In the genomic region with DNA sequence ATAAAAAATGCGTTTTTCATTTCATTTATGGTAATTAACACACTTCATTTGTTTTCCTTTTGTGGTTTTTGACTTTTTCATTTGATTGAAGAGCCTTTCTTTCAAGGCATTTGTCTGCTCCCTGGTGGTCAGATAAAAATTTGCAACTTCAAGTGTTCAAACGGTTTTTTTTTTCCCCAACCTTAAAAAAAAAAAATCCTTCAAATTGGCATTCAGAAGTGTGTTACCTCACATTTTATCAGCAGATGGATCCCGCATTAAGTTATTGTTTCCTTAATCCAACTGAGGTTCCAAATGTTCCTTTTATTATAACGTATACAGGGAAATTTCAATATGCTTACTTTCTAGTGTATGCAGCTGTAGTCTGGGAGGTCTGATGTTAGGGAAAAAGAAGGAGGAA, we compare ENCODE assay signal across 8 cellular contexts. TPM values are rescaled to one million over a fixed set of nuclear protein-coding genes. Genes with fewer than 3 reads are reported as not detected.
DNase-seq lines count a peak whose midpoint lies in the region; ATAC-seq and TF ChIP-seq lines count a peak whose summit lies in the region.

No MANE protein-coding gene starts in this region.

- no peak overlapping the region for H3K27ac ChIP-seq in left ventricle myocardium inferior (replicated peaks)

- POLR2A ChIA-PET in WTC11 (lab: Charles Lee): no interaction called here

- peaks cover 64% of the 10 kb centered on the region for H3K4me1 Mint-ChIP-seq in WTC11

- no peak overlapping the region for H3K4me3 Mint-ChIP-seq in WTC11

- ATAC-seq in left ventricle myocardium superior (no peak), WTC11 (no peak), GM18861 (IDR thresholded peaks at IDR 0.05; ENCODE audit: unreplicated experiment) (no peak), HG02840 (IDR thresholded peaks at IDR 0.05; ENCODE audit: low FRiP score, unreplicated experiment) (no peak), GM19023 (IDR thresholded peaks at IDR 0.05; ENCODE audit: unreplicated experiment) (no peak)

- CTCF ChIA-PET in WTC11 (lab: Charles Lee): interaction anchor here (0.7 to 2.1 kb wide), 2 partner anchors 131 to 293 kb away, joined by 3 to 9 read pairs; no protein-coding TSS in a partner anchor

- H3K9me3 ChIP-seq in left ventricle myocardium inferior (replicated peaks): no peaks in the 10 kb centered on the region

- H3K4me1 ChIP-seq in left ventricle myocardium inferior: no peaks in the 10 kb centered on the region

- no peaks in the 10 kb centered on the region for H3K36me3 ChIP-seq in left ventricle myocardium inferior

- intact Hi-C loops in left ventricle myocardium inferior (cut with micrococcal nuclease): loop anchor here (10.0 kb wide), 2 partner anchors 289 to 349 kb away; no protein-coding TSS in a partner anchor
- intact Hi-C loops in left ventricle myocardium superior (cut with micrococcal nuclease): no loop called here

- no peaks in the 10 kb centered on the region for H3K27me3 Mint-ChIP-seq in WTC11 (ENCODE audit: low read depth)

- no peak overlapping the region for H3K4me3 ChIP-seq in left ventricle myocardium inferior

- TF ChIP-seq CTCF in left ventricle myocardium inferior (IDR thresholded peaks at IDR 0.05; ENCODE audit: borderline replicate concordance) (peak; percentile 71), WTC11 (IDR thresholded peaks at IDR 0.05) (peak; percentile 62)

- H3K27ac Mint-ChIP-seq in WTC11: no peak overlapping the region; the same call in 1 of the 2 replicates

- H3K36me3 Mint-ChIP-seq in WTC11: no peaks in the 10 kb centered on the region

- no peak for DNase-seq in left ventricle myocardium inferior
- DNase-seq in left ventricle myocardium superior: no peak
- peak; percentile 34 for DNase-seq in NCI-H1092 (lab: John Stamatoyannopoulos, UW)
- no peak for DNase-seq in WTC11 (ENCODE audit: low spot score)
- DNase-seq in kidney tubule cell (ENCODE audit: low spot score): peak; percentile 45

- H3K9me3 Mint-ChIP-seq in WTC11: no peaks in the 10 kb centered on the region

- H3K27me3 ChIP-seq in left ventricle myocardium inferior (ENCODE audit: low read depth): no peaks in the 10 kb centered on the region

TF ChIP-seq in WTC11, 78 proteins besides CTCF, POLR2A, EP300 and RAD21:
- no peak for TF ChIP-seq ZNF416 (CRISPR knock-in tag; IDR thresholded peaks at IDR 0.05)
- TF ChIP-seq, protein P1, sequence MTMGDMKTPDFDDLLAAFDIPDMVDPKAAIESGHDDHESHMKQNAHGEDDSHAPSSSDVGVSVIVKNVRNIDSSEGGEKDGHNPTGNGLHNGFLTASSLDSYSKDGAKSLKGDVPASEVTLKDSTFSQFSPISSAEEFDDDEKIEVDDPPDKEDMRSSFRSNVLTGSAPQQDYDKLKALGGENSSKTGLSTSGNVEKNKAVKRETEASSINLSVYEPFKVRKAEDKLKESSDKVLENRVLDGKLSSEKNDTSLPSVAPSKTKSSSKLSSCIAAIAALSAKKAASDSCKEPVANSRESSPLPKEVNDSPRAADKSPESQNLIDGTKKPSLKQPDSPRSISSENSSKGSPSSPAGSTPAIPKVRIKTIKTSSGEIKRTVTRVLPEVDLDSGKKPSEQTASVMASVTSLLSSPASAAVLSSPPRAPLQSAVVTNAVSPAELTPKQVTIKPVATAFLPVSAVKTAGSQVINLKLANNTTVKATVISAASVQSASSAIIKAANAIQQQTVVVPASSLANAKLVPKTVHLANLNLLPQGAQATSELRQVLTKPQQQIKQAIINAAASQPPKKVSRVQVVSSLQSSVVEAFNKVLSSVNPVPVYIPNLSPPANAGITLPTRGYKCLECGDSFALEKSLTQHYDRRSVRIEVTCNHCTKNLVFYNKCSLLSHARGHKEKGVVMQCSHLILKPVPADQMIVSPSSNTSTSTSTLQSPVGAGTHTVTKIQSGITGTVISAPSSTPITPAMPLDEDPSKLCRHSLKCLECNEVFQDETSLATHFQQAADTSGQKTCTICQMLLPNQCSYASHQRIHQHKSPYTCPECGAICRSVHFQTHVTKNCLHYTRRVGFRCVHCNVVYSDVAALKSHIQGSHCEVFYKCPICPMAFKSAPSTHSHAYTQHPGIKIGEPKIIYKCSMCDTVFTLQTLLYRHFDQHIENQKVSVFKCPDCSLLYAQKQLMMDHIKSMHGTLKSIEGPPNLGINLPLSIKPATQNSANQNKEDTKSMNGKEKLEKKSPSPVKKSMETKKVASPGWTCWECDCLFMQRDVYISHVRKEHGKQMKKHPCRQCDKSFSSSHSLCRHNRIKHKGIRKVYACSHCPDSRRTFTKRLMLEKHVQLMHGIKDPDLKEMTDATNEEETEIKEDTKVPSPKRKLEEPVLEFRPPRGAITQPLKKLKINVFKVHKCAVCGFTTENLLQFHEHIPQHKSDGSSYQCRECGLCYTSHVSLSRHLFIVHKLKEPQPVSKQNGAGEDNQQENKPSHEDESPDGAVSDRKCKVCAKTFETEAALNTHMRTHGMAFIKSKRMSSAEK (CRISPR knock-in tag; IDR thresholded peaks at IDR 0.05; ENCODE audit: borderline replicate concordance): no peak
- TF ChIP-seq, protein P2, sequence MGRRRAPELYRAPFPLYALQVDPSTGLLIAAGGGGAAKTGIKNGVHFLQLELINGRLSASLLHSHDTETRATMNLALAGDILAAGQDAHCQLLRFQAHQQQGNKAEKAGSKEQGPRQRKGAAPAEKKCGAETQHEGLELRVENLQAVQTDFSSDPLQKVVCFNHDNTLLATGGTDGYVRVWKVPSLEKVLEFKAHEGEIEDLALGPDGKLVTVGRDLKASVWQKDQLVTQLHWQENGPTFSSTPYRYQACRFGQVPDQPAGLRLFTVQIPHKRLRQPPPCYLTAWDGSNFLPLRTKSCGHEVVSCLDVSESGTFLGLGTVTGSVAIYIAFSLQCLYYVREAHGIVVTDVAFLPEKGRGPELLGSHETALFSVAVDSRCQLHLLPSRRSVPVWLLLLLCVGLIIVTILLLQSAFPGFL (CRISPR knock-in tag; IDR thresholded peaks at IDR 0.05; ENCODE audit: borderline replicate concordance): no peak

RNA-seq across cellular contexts. Expression of a gene that starts 47.2 kb away (rescaled TPM):
- total RNA-seq in left ventricle myocardium inferior (not detected), left ventricle myocardium superior (not detected), WTC11 (2021) (not detected in 3 replicates)

RNA-seq across cellular contexts. Expression of a gene that starts 56.4 kb away (rescaled TPM):
- not detected for total RNA-seq in left ventricle myocardium inferior
- not detected for total RNA-seq in left ventricle myocardium superior
- 0.15 to 0.39 TPM in 2 of 3 replicates, not detected in the other for total RNA-seq in WTC11 (2021)

Comparison
In these comparisons a context has a peak if more than half of its experiments do, and no peak if none do; other contexts are left out.
1. DNase-seq: peak in NCI-H1092 (single experiment) and kidney tubule cell (single experiment); none in left ventricle myocardium inferior (single experiment), left ventricle myocardium superior (single experiment) and WTC11 (single experiment).